In the genomic region with DNA sequence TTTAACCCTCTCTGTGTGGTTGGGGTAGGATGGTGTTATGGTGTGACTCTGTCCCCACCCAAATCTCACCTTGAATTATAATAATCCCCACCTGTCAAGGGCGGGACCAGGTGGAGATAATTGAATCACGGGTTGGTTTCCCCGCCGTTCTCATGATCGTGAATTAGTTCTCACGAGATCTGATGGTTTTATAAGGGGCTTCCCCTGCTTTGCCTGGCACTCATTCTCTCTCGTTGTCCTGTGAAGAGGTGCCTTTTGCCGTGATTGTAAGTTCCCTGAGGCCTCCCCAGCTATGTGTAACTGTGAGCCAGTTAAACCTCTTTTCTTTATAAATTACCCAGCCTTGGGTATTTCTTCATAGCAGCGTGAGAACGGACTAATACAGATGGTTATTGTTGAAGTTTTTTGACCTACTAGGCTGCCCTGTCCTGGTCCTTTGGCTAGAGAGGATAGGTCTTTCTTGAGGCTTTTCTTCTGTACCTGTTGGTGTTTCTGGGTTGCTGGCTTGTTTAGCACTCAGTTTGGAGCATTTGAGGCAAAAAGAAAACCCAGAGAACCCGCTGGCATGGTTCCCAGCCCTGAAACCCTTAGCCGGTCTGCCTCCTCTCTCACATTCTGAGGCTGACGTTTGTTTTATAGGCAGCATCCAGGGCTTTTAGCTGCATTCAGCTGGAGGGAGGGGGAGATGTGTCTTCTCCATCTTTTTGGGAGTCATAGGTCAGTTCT, we compare ENCODE assay signal across 9 cellular contexts.
DNase-seq lines count a peak whose midpoint lies in the region; ATAC-seq, FAIRE-seq and TF ChIP-seq lines count a peak whose summit lies in the region.
"Had no signal": no experiment of that assay in that cellular context is flagged by ENCODE, and none has a peak within 500 bp of the region (broad histone marks: within the 10 kb centered on the region; RNA-seq: fewer than 3 reads in every experiment).

No MANE protein-coding gene starts in this region.

- no peaks in the 10 kb centered on the region for H3K36me3 ChIP-seq in kidney (ENCODE audit: control insufficient read depth in 1 of 2, insufficient read depth in 2 of 2, low read length in 2 of 2)
- H3K36me3 ChIP-seq in H7 (replicated peaks; ENCODE audit: control insufficient read depth, insufficient read depth, low read length), result no peaks in the 10 kb centered on the region

- H3K9ac ChIP-seq in kidney (ENCODE audit: low read length in 2 of 2), result no peak overlapping the region

- H3K27me3 Mint-ChIP-seq in stimulated activated naive CD8-positive, alpha-beta T cell treated with anti-CD3 and anti-CD28 coated beads, Interleukin-15, Interleukin-2, amounts not matched to agents 100 ng/mL and 50 ng/mL, for 24 hours, result no peaks in the 10 kb centered on the region
- no peaks in the 10 kb centered on the region for H3K27me3 Mint-ChIP-seq in activated CD4-positive, alpha-beta memory T cell treated with anti-CD3 and anti-CD28 coated beads for 36 hours

- intact Hi-C loops in activated CD4-positive, alpha-beta memory T cell treated with anti-CD3 and anti-CD28 coated beads for 36 hours (cut with micrococcal nuclease), result loop anchor here (10.0 kb wide), 3 partner anchors 239 to 469 kb away; a partner anchor contains a TSS
- intact Hi-C loops in kidney (cut with DNase I), result no loop called here

- H3K36me3 Mint-ChIP-seq in stimulated activated naive CD8-positive, alpha-beta T cell treated with anti-CD3 and anti-CD28 coated beads, Interleukin-15, Interleukin-2, amounts not matched to agents 100 ng/mL and 50 ng/mL, for 24 hours (ENCODE audit: low read depth), result peaks cover 55% of the 10 kb centered on the region
- H3K36me3 Mint-ChIP-seq in activated CD4-positive, alpha-beta memory T cell treated with anti-CD3 and anti-CD28 coated beads for 36 hours, result peaks cover 6% of the 10 kb centered on the region

- no peak for ATAC-seq in stimulated activated naive CD8-positive, alpha-beta T cell treated with anti-CD3 and anti-CD28 coated beads, Interleukin-15, Interleukin-2, amounts not matched to agents 100 U/mL and 50 U/mL, for 24 hours

- H3K4me3 Mint-ChIP-seq in stimulated activated naive CD8-positive, alpha-beta T cell treated with anti-CD3 and anti-CD28 coated beads, Interleukin-15, Interleukin-2, amounts not matched to agents 100 ng/mL and 50 ng/mL, for 24 hours, result peak overlapping the region; percentile 79
- H3K4me3 Mint-ChIP-seq in activated CD4-positive, alpha-beta memory T cell treated with anti-CD3 and anti-CD28 coated beads for 36 hours, result peak overlapping the region; percentile 48

- no peaks in the 10 kb centered on the region for H3K27me3 ChIP-seq in H7 (ENCODE audit: control insufficient read depth, insufficient read depth, low read length)

- no peaks in the 10 kb centered on the region for H3K9me3 Mint-ChIP-seq in stimulated activated naive CD8-positive, alpha-beta T cell treated with anti-CD3 and anti-CD28 coated beads, Interleukin-15, Interleukin-2, amounts not matched to agents 100 ng/mL and 50 ng/mL, for 24 hours
- no peaks in the 10 kb centered on the region for H3K9me3 Mint-ChIP-seq in activated CD4-positive, alpha-beta memory T cell treated with anti-CD3 and anti-CD28 coated beads for 36 hours

- peak overlapping the region; percentile 23 to 26 for H3K27ac ChIP-seq in kidney (ENCODE audit: low read depth in 2 of 2, low read length in 2 of 2)

- no peak for TF ChIP-seq CTCF in kidney (IDR thresholded peaks at IDR 0.05; ENCODE audit: borderline replicate concordance, extremely low read depth, insufficient read depth)

- H3K9me3 ChIP-seq in kidney (ENCODE audit: control insufficient read depth in 1 of 2, low read length in 2 of 2), result no peaks in the 10 kb centered on the region

- H3K4me3 ChIP-seq in kidney (ENCODE audit: low read length in 2 of 2) (no peak overlapping the region), H7 (ENCODE audit: insufficient read depth, low read depth, low read length) (no peak overlapping the region)

- no peak for FAIRE-seq in kidney (lab: Jason Lieb, UNC)

- POLR2A ChIA-PET in activated CD4-positive, alpha-beta memory T cell treated with anti-CD3 and anti-CD28 coated beads for 36 hours (lab: Charles Lee), result interaction anchor here (0.7 kb wide), 1 partner anchor 13 kb away, joined by 5 read pairs; no protein-coding TSS in a partner anchor

- H3K4me1 Mint-ChIP-seq in stimulated activated naive CD8-positive, alpha-beta T cell treated with anti-CD3 and anti-CD28 coated beads, Interleukin-15, Interleukin-2, amounts not matched to agents 100 ng/mL and 50 ng/mL, for 24 hours (ENCODE audit: low read depth), result peaks cover 100% of the 10 kb centered on the region
- H3K4me1 Mint-ChIP-seq in activated CD4-positive, alpha-beta memory T cell treated with anti-CD3 and anti-CD28 coated beads for 36 hours (ENCODE audit: low read depth), result peaks cover 87% of the 10 kb centered on the region

- peak overlapping the region; percentile 94 for H3K27ac Mint-ChIP-seq in stimulated activated naive CD8-positive, alpha-beta T cell treated with anti-CD3 and anti-CD28 coated beads, Interleukin-15, Interleukin-2, amounts not matched to agents 100 ng/mL and 50 ng/mL, for 24 hours
- peak overlapping the region; percentile 80 for H3K27ac Mint-ChIP-seq in activated CD4-positive, alpha-beta memory T cell treated with anti-CD3 and anti-CD28 coated beads for 36 hours

- peaks cover 31 to 34% of the 10 kb centered on the region in 2 donors for H3K4me1 ChIP-seq in kidney (ENCODE audit: control insufficient read depth in 1 of 2, insufficient read depth in 1 of 2, low read depth in 1 of 2, low read length in 2 of 2)

- CTCF ChIA-PET in activated CD4-positive, alpha-beta memory T cell treated with anti-CD3 and anti-CD28 coated beads for 36 hours (lab: Charles Lee), result interaction anchor here (1.3 kb wide), 1 partner anchor 33 kb away, joined by 4 read pairs; no protein-coding TSS in a partner anchor

- DNase-seq in stimulated activated naive CD8-positive, alpha-beta T cell treated with anti-CD3 and anti-CD28 coated beads, Interleukin-15, Interleukin-2, amounts not matched to agents 100 U/mL and 50 U/mL, for 24 hours, result no peak
- no peak for DNase-seq in activated CD4-positive, alpha-beta memory T cell treated with anti-CD3 and anti-CD28 coated beads for 36 hours
- no peak for DNase-seq in kidney
- DNase-seq in NCI-H1417 treated with DMSO at 0.1 percent for 48 hours (lab: John Stamatoyannopoulos, UW), result no peak
- no peak for DNase-seq in H7
- no peak for DNase-seq in NCI-H146 treated with DMSO at 0.1 percent for 48 hours (lab: John Stamatoyannopoulos, UW; ENCODE audit: unreplicated experiment)
- DNase-seq in T-helper 9 cell, result no peak
- DNase-seq: NCI-H526 had no signal
